ENCODE assay signal across 1 cellular context in the genomic region with DNA sequence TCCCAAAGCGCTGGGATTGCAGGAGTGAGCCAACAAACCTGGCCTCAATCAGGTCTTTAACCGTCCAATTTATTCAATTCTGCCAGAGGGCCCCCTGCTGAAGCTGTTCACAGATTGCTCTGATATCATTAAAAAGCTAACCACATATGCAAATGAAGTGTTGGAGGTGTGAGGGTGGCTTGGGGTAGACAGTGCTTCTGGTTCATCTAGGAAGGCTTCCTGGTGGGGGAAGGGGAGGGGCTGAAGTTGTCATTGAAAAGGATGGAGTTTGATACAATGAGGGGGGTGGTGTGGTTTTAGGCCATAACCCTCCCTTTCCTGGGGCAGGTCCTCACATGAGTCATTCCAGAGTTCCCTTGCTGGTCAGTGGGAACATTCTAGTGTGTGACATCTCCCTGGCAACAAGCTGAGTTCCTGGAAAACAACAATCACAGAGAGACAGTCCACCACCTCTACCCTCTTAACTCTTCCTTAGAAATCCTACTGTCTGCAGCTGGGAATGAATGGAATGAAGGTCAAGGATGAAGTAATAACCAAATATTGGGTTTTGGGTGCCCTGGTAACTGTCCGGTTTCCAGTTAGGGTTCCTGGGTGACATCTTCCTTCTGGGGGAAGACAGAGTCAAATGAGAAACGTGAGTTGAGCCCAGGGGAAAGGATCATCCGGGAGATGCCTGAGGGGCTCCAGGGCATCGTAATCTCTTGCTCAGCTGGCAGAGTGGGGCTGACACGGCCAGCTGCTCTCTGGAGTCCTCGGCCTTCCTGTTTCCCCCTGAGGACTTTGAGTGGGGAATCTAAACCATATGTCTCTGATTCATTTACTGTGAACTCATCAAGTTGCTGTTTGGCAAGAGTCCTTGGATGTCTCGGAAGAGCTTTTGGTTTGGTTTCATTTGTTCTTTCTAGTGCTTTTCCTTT.
TF ChIP-seq lines count a peak whose summit lies in the region.

No MANE protein-coding gene starts in this region.

TF ChIP-seq in SK-N-SH treated with all-trans-retinoic acid at 6 μM for 48 hours, 23 proteins besides CTCF, POLR2A, EP300 and RAD21 (continued from another document):
- TF ChIP-seq, protein P1, sequence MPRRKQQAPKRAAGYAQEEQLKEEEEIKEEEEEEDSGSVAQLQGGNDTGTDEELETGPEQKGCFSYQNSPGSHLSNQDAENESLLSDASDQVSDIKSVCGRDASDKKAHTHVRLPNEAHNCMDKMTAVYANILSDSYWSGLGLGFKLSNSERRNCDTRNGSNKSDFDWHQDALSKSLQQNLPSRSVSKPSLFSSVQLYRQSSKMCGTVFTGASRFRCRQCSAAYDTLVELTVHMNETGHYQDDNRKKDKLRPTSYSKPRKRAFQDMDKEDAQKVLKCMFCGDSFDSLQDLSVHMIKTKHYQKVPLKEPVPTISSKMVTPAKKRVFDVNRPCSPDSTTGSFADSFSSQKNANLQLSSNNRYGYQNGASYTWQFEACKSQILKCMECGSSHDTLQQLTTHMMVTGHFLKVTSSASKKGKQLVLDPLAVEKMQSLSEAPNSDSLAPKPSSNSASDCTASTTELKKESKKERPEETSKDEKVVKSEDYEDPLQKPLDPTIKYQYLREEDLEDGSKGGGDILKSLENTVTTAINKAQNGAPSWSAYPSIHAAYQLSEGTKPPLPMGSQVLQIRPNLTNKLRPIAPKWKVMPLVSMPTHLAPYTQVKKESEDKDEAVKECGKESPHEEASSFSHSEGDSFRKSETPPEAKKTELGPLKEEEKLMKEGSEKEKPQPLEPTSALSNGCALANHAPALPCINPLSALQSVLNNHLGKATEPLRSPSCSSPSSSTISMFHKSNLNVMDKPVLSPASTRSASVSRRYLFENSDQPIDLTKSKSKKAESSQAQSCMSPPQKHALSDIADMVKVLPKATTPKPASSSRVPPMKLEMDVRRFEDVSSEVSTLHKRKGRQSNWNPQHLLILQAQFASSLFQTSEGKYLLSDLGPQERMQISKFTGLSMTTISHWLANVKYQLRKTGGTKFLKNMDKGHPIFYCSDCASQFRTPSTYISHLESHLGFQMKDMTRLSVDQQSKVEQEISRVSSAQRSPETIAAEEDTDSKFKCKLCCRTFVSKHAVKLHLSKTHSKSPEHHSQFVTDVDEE (CRISPR knock-in tag; IDR thresholded peaks at IDR 0.05), result peak; percentile 88
- no peak for TF ChIP-seq ARNTL (CRISPR knock-in tag; IDR thresholded peaks at IDR 0.05; ENCODE audit: borderline replicate concordance, low read depth)
